ENCODE assay signal across 1 cellular context in the genomic region with DNA sequence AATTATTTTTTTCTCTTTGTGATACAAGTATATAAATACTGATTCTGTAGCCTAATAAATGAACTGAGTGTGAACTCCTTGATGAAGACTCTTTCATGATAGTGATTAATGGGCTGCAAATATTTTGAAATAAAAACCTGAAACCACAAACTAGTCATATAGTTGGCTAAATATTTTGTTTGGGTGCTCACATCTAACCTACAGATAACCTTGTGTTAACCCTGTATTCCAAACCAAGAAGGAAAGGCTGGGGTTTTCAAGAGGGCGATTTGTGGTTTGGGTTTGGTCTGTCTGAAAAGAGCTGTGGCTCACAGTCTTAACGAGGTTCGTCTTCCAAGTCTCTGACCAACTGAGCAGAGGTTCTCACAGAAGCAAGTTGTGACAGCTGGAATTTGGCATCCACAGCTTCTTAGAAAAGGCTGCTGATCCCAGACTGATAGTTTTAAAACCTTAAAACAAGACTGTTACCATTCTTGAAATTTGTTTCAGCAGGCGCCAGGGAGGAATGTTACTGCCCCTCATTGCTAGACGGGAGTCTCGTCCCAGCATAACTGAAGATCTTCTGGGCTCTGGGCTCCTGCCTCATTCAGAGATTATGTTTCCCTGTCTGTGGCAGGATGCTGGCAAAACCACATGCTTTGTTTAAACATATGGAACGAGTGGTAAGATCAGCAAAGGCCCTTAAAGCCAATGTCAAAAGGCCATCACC.
TF ChIP-seq lines count a peak whose summit lies in the region.

No MANE protein-coding gene starts in this region.

TF ChIP-seq in HEK293, 187 proteins besides CTCF, POLR2A, EP300 and RAD21 (continued from another document):
- TF ChIP-seq, protein P1, sequence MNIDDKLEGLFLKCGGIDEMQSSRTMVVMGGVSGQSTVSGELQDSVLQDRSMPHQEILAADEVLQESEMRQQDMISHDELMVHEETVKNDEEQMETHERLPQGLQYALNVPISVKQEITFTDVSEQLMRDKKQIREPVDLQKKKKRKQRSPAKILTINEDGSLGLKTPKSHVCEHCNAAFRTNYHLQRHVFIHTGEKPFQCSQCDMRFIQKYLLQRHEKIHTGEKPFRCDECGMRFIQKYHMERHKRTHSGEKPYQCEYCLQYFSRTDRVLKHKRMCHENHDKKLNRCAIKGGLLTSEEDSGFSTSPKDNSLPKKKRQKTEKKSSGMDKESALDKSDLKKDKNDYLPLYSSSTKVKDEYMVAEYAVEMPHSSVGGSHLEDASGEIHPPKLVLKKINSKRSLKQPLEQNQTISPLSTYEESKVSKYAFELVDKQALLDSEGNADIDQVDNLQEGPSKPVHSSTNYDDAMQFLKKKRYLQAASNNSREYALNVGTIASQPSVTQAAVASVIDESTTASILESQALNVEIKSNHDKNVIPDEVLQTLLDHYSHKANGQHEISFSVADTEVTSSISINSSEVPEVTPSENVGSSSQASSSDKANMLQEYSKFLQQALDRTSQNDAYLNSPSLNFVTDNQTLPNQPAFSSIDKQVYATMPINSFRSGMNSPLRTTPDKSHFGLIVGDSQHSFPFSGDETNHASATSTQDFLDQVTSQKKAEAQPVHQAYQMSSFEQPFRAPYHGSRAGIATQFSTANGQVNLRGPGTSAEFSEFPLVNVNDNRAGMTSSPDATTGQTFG (tag by site-specific recombination; IDR thresholded peaks at IDR 0.05; ENCODE audit: borderline replicate concordance), result no peak
